Comparison of ENCODE assay signal across 23 cellular contexts in the genomic region with DNA sequence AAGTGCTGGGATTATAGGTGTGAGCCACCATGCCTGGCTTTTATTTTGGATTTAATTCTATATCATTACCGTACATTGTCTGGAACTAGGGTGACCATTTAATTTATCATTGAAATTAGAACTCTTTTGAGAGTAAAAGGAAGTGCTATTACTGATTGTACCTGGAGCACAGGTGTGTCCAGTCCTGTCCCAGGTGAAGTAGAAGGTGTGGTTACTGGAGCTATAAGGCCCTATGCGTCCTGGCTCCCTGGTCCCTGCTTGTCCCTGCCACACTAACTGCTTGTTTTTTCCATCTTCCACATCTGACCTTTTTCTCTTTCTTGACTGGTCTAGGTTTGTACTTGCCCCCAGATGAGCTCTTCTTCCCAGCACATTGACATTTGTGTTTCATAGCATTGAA.
"Had no signal": no experiment of that assay in that cellular context is flagged by ENCODE, and none has a peak within 500 bp of the region (broad histone marks: within the 10 kb centered on the region; RNA-seq: fewer than 3 reads in every experiment).

No MANE protein-coding gene starts in this region.

- H3K4me3 Mint-ChIP-seq: dendritic cell treated with granulocyte-macrophage colony-stimulating factor and Interleukin-4, amounts not matched to agents 40 ng/mL and 50 ng/mL, for 4 days; effector memory CD8-positive, alpha-beta T cell; endodermal cell had no signal

- H3K4me1 ChIP-seq: colonic mucosa, esophagus squamous epithelium, foreskin keratinocyte, gastroesophageal sphincter had no signal

- ATAC-seq: effector memory CD8-positive, alpha-beta T cell; esophagus mucosa; foreskin keratinocyte; gastrocnemius medialis; gastroesophageal sphincter; heart left ventricle had no signal

- H3K9me3 ChIP-seq: colonic mucosa, esophagus muscularis mucosa, esophagus squamous epithelium, gastrocnemius medialis, gastroesophageal sphincter, heart left ventricle had no signal

- H3K4me3 ChIP-seq: colonic mucosa, coronary artery, dorsolateral prefrontal cortex, esophagus muscularis mucosa, esophagus squamous epithelium, gastrocnemius medialis, gastroesophageal sphincter, heart left ventricle had no signal

- H3K36me3 ChIP-seq: colonic mucosa, esophagus muscularis mucosa, esophagus squamous epithelium, gastrocnemius medialis, gastroesophageal sphincter, heart left ventricle had no signal

- H3K9me3 Mint-ChIP-seq: dendritic cell treated with granulocyte-macrophage colony-stimulating factor and Interleukin-4, amounts not matched to agents 40 ng/mL and 50 ng/mL, for 4 days; effector memory CD8-positive, alpha-beta T cell; endodermal cell had no signal

- H3K27me3 Mint-ChIP-seq: dendritic cell treated with granulocyte-macrophage colony-stimulating factor and Interleukin-4, amounts not matched to agents 40 ng/mL and 50 ng/mL, for 4 days; effector memory CD8-positive, alpha-beta T cell had no signal

- H3K27ac Mint-ChIP-seq: dendritic cell treated with granulocyte-macrophage colony-stimulating factor and Interleukin-4, amounts not matched to agents 40 ng/mL and 50 ng/mL, for 4 days; effector memory CD8-positive, alpha-beta T cell; endodermal cell had no signal

- DNase-seq: colonic mucosa; cortex of kidney; dermis blood vessel endothelial cell; dorsolateral prefrontal cortex; effector CD4-positive, alpha-beta T cell; effector CD8-positive, alpha-beta T cell; effector memory CD4-positive, alpha-beta T cell; effector memory CD8-positive, alpha-beta T cell; endodermal cell; erythroblast; esophagus squamous epithelium; foreskin fibroblast; foreskin keratinocyte; foreskin melanocyte; gastrocnemius medialis; glutamatergic neuron; head of caudate nucleus; heart left ventricle had no signal
